Comparison of ENCODE assay signal across 27 cellular contexts in genomic region chr4:145375416-145375815, GRCh38.
"Had no signal": no experiment of that assay in that cellular context is flagged by ENCODE, and none has a peak within 500 bp of the region (broad histone marks: within the 10 kb centered on the region; RNA-seq: fewer than 3 reads in every experiment).

No MANE protein-coding gene starts in this region.

- H3K27ac ChIP-seq: ascending aorta, PC-9, RWPE1 had no signal

- ATAC-seq: activated CD8-positive, alpha-beta T cell treated with anti-CD3 and anti-CD28 coated beads for 36 hours; activated T-cell treated with anti-CD3 and anti-CD28 coated beads, Interleukin-2, amount 50 U/mL, for 72 hours; Right ventricle myocardium inferior had no signal

- H3K9me3 ChIP-seq: ascending aorta had no signal

- H3K4me1 Mint-ChIP-seq: activated CD4-positive, alpha-beta T cell treated with anti-CD3 and anti-CD28 coated beads, Interleukin-2, amount 10 ng/mL, durations not matched to agents 24 days and 14 days; activated naive CD4-positive, alpha-beta T cell treated with anti-CD3 and anti-CD28 coated beads, Interleukin-2, amount 50 U/mL, for 24 hours; activated naive CD8-positive, alpha-beta T cell treated with anti-CD3 and anti-CD28 coated beads, Interleukin-2, amount 10 ng/mL, durations not matched to agents 7 days and 5 days had no signal

- H2AFZ ChIP-seq: PC-9 had no signal

- H3K4me1 ChIP-seq: ascending aorta had no signal

- H3K4me3 Mint-ChIP-seq: activated CD4-positive, alpha-beta T cell treated with anti-CD3 and anti-CD28 coated beads, Interleukin-2, amount 10 ng/mL, durations not matched to agents 24 days and 14 days; activated CD8-positive, alpha-beta T cell treated with anti-CD3 and anti-CD28 coated beads for 36 hours; activated naive CD4-positive, alpha-beta T cell treated with anti-CD3 and anti-CD28 coated beads, Interleukin-2, amount 50 U/mL, for 24 hours; activated naive CD8-positive, alpha-beta T cell treated with anti-CD3 and anti-CD28 coated beads, Interleukin-2, amount 10 ng/mL, durations not matched to agents 7 days and 5 days; activated T-cell treated with anti-CD3 and anti-CD28 coated beads, Interleukin-2, amount 50 U/mL, for 72 hours; T-helper 1 cell treated with Interleukin-12 subunit alpha and Interleukin-12 subunit beta and Interleukin-4 antibody, amounts not matched to agents 30 μg/mL and 1 μg/mL, for 36 hours; T-helper 2 cell treated with Interferon-gamma antibody and Interleukin-4, amounts not matched to agents 5 μg/mL and 100 μg/mL, for 36 hours had no signal

- H3K27me3 Mint-ChIP-seq: activated CD4-positive, alpha-beta T cell treated with anti-CD3 and anti-CD28 coated beads, Interleukin-2, amount 10 ng/mL, durations not matched to agents 24 days and 14 days; activated CD8-positive, alpha-beta T cell treated with anti-CD3 and anti-CD28 coated beads for 36 hours; activated naive CD4-positive, alpha-beta T cell treated with anti-CD3 and anti-CD28 coated beads, Interleukin-2, amount 50 U/mL, for 24 hours; activated naive CD8-positive, alpha-beta T cell treated with anti-CD3 and anti-CD28 coated beads, Interleukin-2, amount 10 ng/mL, durations not matched to agents 7 days and 5 days had no signal

- H3K27ac Mint-ChIP-seq: activated CD4-positive, alpha-beta T cell treated with anti-CD3 and anti-CD28 coated beads, Interleukin-2, amount 10 ng/mL, durations not matched to agents 24 days and 14 days; activated CD8-positive, alpha-beta T cell treated with anti-CD3 and anti-CD28 coated beads for 36 hours; activated naive CD4-positive, alpha-beta T cell treated with anti-CD3 and anti-CD28 coated beads, Interleukin-2, amount 50 U/mL, for 24 hours; activated naive CD8-positive, alpha-beta T cell treated with anti-CD3 and anti-CD28 coated beads, Interleukin-2, amount 10 ng/mL, durations not matched to agents 7 days and 5 days; activated T-cell treated with anti-CD3 and anti-CD28 coated beads, Interleukin-2, amount 50 U/mL, for 72 hours; activated T-helper 2 cell treated with anti-CD3 and anti-CD28 coated beads, Interferon-gamma antibody, Interleukin-2, Interleukin-4, amounts not matched to agents 10 μg/mL and 5 μg/mL and 100 μg/mL, durations not matched to agents 14 hours and 24 hours and 36 hours; T-helper 1 cell treated with Interleukin-12 subunit alpha and Interleukin-12 subunit beta and Interleukin-4 antibody, amounts not matched to agents 30 μg/mL and 1 μg/mL, for 36 hours; T-helper 2 cell treated with Interferon-gamma antibody and Interleukin-4, amounts not matched to agents 5 μg/mL and 100 μg/mL, for 36 hours had no signal

- H3K36me3 ChIP-seq: ascending aorta had no signal

- H3K36me3 Mint-ChIP-seq: activated naive CD4-positive, alpha-beta T cell treated with anti-CD3 and anti-CD28 coated beads, Interleukin-2, amount 50 U/mL, for 24 hours; activated naive CD8-positive, alpha-beta T cell treated with anti-CD3 and anti-CD28 coated beads, Interleukin-2, amount 10 ng/mL, durations not matched to agents 7 days and 5 days had no signal

- H3K9me3 Mint-ChIP-seq: activated CD8-positive, alpha-beta T cell treated with anti-CD3 and anti-CD28 coated beads for 36 hours; activated naive CD4-positive, alpha-beta T cell treated with anti-CD3 and anti-CD28 coated beads, Interleukin-2, amount 50 U/mL, for 24 hours; activated T-cell treated with anti-CD3 and anti-CD28 coated beads, Interleukin-2, amount 50 U/mL, for 72 hours had no signal

- H3K4me2 ChIP-seq: PC-9 had no signal

- H3K27me3 ChIP-seq: ascending aorta had no signal

- H3K4me3 ChIP-seq: ascending aorta, PC-9 had no signal

- DNase-seq: activated CD4-positive, alpha-beta T cell treated with anti-CD3 and anti-CD28 coated beads, Interleukin-2, amount 10 ng/mL, durations not matched to agents 24 days and 14 days; activated CD4-positive, alpha-beta T cell treated with anti-CD3 and anti-CD28 coated beads, Interleukin-2, amount 50 U/mL, for 4 hours; activated CD8-positive, alpha-beta T cell treated with anti-CD3 and anti-CD28 coated beads for 36 hours; activated gamma-delta T cell; activated naive CD4-positive, alpha-beta T cell treated with Interleukin-2 at 50 U/mL for 16 hours; activated naive CD8-positive, alpha-beta T cell treated with anti-CD3 and anti-CD28 coated beads, Interleukin-2, amount 10 ng/mL, durations not matched to agents 7 days and 5 days; activated T-cell treated with anti-CD3 and anti-CD28 coated beads, Interleukin-2, amount 50 U/mL, for 1 hour; activated T-cell treated with anti-CD3 and anti-CD28 coated beads, Interleukin-2, amount 50 U/mL, for 72 hours; amygdala; Karpas-422; NCI-H1048; NCI-H1105 treated with DMSO at 0.1 percent for 48 hours; NCI-H1436; NCI-H1694; NCI-H1930; NCI-H2081 treated with DMSO at 0.1 percent for 48 hours; NCI-H510A treated with DMSO at 0.1 percent for 48 hours; NCI-H526 treated with DMSO at 0.1 percent for 48 hours; PC-9; SIG-M5 had no signal
